ENCODE assay signal across 32 cellular contexts in the genomic region with DNA sequence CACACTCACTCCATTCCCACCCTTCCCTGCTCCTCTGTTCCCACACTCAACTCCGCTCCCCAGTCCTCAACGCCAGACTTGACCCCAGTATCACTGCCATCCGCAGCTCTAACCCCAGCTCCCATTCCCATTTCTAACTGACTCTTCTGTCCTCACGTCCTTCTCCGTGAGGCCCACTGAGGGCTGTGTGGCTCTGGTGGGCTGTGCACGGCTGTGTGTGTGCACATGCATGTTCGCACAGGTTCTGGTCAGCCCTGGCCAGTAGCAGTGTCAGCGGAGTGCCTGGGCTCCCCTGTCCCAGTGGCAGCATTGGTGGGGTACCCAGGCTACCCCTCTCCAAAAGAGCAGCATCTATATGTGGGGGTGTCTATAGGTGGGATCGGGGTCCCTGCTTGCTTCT. TPM values are rescaled to one million over a fixed set of nuclear protein-coding genes. Genes with fewer than 3 reads are reported as not detected.
"Had no signal": no experiment of that assay in that cellular context is flagged by ENCODE, and none has a peak within 500 bp of the region (broad histone marks: within the 10 kb centered on the region; RNA-seq: fewer than 3 reads in every experiment).

No MANE protein-coding gene starts in this region.

- H3K4me3 Mint-ChIP-seq: activated naive CD4-positive, alpha-beta T cell treated with anti-CD3 and anti-CD28 coated beads for 36 hours; activated naive CD8-positive, alpha-beta T cell treated with anti-CD3 and anti-CD28 coated beads, Interleukin-2, amount 10 ng/mL, durations not matched to agents 7 days and 5 days; activated T-cell treated with anti-CD3 and anti-CD28 coated beads, Interleukin-2, amount 50 U/mL, for 72 hours; central memory CD8-positive, alpha-beta T cell; effector memory CD8-positive, alpha-beta T cell; neural progenitor cell had no signal

- DNase-seq: activated CD4-positive, alpha-beta T cell treated with anti-CD3 and anti-CD28 coated beads for 1 hour; activated CD4-positive, alpha-beta T cell treated with anti-CD3 and anti-CD28 coated beads, Interleukin-2, amount 50 U/mL, for 1 hour; activated effector memory CD4-positive, alpha-beta T cell treated with Interleukin-2 at 50 U/mL for 16 hours; activated naive CD4-positive, alpha-beta T cell treated with anti-CD3 and anti-CD28 coated beads for 36 hours; activated naive CD8-positive, alpha-beta T cell treated with anti-CD3 and anti-CD28 coated beads, Interleukin-2, amount 10 ng/mL, durations not matched to agents 7 days and 5 days; activated T-cell treated with anti-CD3 and anti-CD28 coated beads, Interleukin-2, amount 50 U/mL, for 72 hours; amniotic stem cell; effector memory CD8-positive, alpha-beta T cell; hypothalamus; left cardiac atrium; lower lobe of right lung; mesendoderm; naive B cell; stimulated activated CD4-positive, alpha-beta T cell treated with anti-CD3 and anti-CD28 coated beads, Interleukin-2, amount 100 ng/mL, for 48 hours; stimulated activated CD8-positive, alpha-beta memory T cell treated with anti-CD3 and anti-CD28 coated beads, Interleukin-4, amount 100 ng/mL, for 48 hours; stimulated activated naive CD4-positive, alpha-beta T cell treated with Interleukin-2 at 50 U/mL for 16 hours; tibial artery; WERI-Rb-1 had no signal

- ATAC-seq: activated T-cell treated with anti-CD3 and anti-CD28 coated beads, Interleukin-2, amount 50 U/mL, for 72 hours; effector memory CD8-positive, alpha-beta T cell; gastroesophageal sphincter; left cardiac atrium; lower lobe of right lung had no signal

- H2AFZ ChIP-seq: neural progenitor cell had no signal

- H3K4me2 ChIP-seq: neural progenitor cell had no signal

- H3K9me3 ChIP-seq: breast epithelium, esophagus muscularis mucosa, gastroesophageal sphincter, lower lobe of right lung, tibial artery had no signal

- FAIRE-seq: colon, islet of Langerhans, TTC549 had no signal

- H3K27me3 ChIP-seq: breast epithelium, dorsolateral prefrontal cortex, esophagus muscularis mucosa, gastroesophageal sphincter, tibial artery had no signal

- H3K27ac Mint-ChIP-seq: activated naive CD4-positive, alpha-beta T cell treated with anti-CD3 and anti-CD28 coated beads for 36 hours; activated naive CD8-positive, alpha-beta T cell treated with anti-CD3 and anti-CD28 coated beads, Interleukin-2, amount 10 ng/mL, durations not matched to agents 7 days and 5 days; activated T-cell treated with anti-CD3 and anti-CD28 coated beads, Interleukin-2, amount 50 U/mL, for 72 hours; neural progenitor cell had no signal

- H3K27ac ChIP-seq: dorsolateral prefrontal cortex, esophagus muscularis mucosa, gastroesophageal sphincter, lower lobe of right lung, neural progenitor cell, tibial artery, WERI-Rb-1 had no signal

- H3K36me3 ChIP-seq: neural progenitor cell had no signal

- H3K9ac ChIP-seq: neural progenitor cell had no signal

- H3K27me3 Mint-ChIP-seq: activated naive CD8-positive, alpha-beta T cell treated with anti-CD3 and anti-CD28 coated beads, Interleukin-2, amount 10 ng/mL, durations not matched to agents 7 days and 5 days; central memory CD8-positive, alpha-beta T cell; effector memory CD8-positive, alpha-beta T cell; naive B cell had no signal

- H3K9me3 Mint-ChIP-seq: activated naive CD4-positive, alpha-beta T cell treated with anti-CD3 and anti-CD28 coated beads for 36 hours; activated naive CD8-positive, alpha-beta T cell treated with anti-CD3 and anti-CD28 coated beads, Interleukin-2, amount 10 ng/mL, durations not matched to agents 7 days and 5 days; activated T-cell treated with anti-CD3 and anti-CD28 coated beads, Interleukin-2, amount 50 U/mL, for 72 hours; central memory CD8-positive, alpha-beta T cell; effector memory CD8-positive, alpha-beta T cell; naive B cell; neural progenitor cell had no signal

- H3K4me3 ChIP-seq: breast epithelium, dorsolateral prefrontal cortex, esophagus muscularis mucosa, gastroesophageal sphincter, lower lobe of right lung, neural progenitor cell, tibial artery had no signal

RNA-seq across cellular contexts. Expression of gene SPDYC, which starts 16.7 kb away (rescaled TPM):
- total RNA-seq: activated naive CD4-positive, alpha-beta T cell treated with anti-CD3 and anti-CD28 coated beads for 36 hours; activated naive CD8-positive, alpha-beta T cell treated with anti-CD3 and anti-CD28 coated beads, Interleukin-2, amount 10 ng/mL, durations not matched to agents 7 days and 5 days; activated T-cell treated with anti-CD3 and anti-CD28 coated beads, Interleukin-2, amount 50 U/mL, for 72 hours; breast epithelium; dorsolateral prefrontal cortex; esophagus muscularis mucosa; gastroesophageal sphincter; left cardiac atrium; lower lobe of right lung; mucosa of gallbladder; osteoblast; posterior vena cava; renal cortical epithelial cell; urinary bladder had no signal
- polyA plus RNA-seq: urinary bladder had no signal
